ENCODE assay signal across 22 cellular contexts in the genomic region with DNA sequence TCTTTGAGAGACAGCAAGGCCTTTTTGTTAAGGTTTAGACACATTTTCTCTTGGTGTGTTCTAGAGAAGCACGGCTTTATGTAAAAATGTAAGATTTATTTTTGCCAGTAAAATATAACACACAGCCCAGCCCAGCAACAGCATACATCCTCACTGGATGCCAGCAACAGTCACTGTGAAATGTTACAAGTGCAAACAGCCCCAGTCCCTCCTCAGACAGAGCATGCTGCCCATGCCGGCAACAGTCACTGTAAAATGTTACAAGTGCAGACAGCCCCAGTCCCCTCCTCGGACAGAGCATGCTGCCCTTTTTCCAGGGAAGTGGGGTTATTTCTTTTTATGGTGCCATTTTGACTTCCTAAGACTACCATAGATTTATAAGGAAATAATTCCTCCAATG.
"Had no signal": no experiment of that assay in that cellular context is flagged by ENCODE, and none has a peak within 500 bp of the region (broad histone marks: within the 10 kb centered on the region; RNA-seq: fewer than 3 reads in every experiment).

No MANE protein-coding gene starts in this region.

- H3K27ac ChIP-seq: coronary artery, hepatocyte, thoracic aorta, upper lobe of right lung had no signal

- H3K36me3 ChIP-seq: gastroesophageal sphincter, thoracic aorta, upper lobe of right lung had no signal

- ATAC-seq: esophagus mucosa; gastroesophageal sphincter; naive thymus-derived CD8-positive, alpha-beta T cell; stimulated activated naive CD8-positive, alpha-beta T cell treated with anti-CD3 and anti-CD28 coated beads, Interleukin-15, amount 100 ng/mL, for 72 hours; upper lobe of right lung had no signal

- H2AFZ ChIP-seq: hepatocyte had no signal

- DNase-seq: activated CD4-positive, alpha-beta memory T cell treated with anti-CD3 and anti-CD28 coated beads, Interleukin-2, amount 10 ng/mL, durations not matched to agents 7 days and 5 days; activated CD4-positive, alpha-beta T cell treated with anti-CD3 and anti-CD28 coated beads for 48 hours; activated CD4-positive, CD25-positive, alpha-beta regulatory T cell; activated naive CD4-positive, alpha-beta T cell treated with anti-CD3 and anti-CD28 coated beads for 36 hours; activated T-cell treated with anti-CD3 and anti-CD28 coated beads, Interleukin-2, amount 50 U/mL, for 24 hours; aorta; effector CD4-positive, alpha-beta T cell; naive thymus-derived CD8-positive, alpha-beta T cell; occipital lobe; posterior cingulate gyrus; small intestine; stimulated activated CD4-positive, alpha-beta T cell treated with anti-CD3 and anti-CD28 coated beads, Interleukin-15, amount 100 ng/mL, for 24 hours; stimulated activated CD4-positive, alpha-beta T cell treated with anti-CD3 and anti-CD28 coated beads, Interleukin-2, amount 100 ng/mL, for 48 hours; stimulated activated naive CD8-positive, alpha-beta T cell treated with anti-CD3 and anti-CD28 coated beads, Interleukin-15, amount 100 ng/mL, for 72 hours; T-helper 1 cell; T1000; upper lobe of right lung had no signal

- H3K9me3 ChIP-seq: gastroesophageal sphincter, thoracic aorta, upper lobe of right lung had no signal

- H3K27me3 ChIP-seq: gastroesophageal sphincter, hepatocyte, upper lobe of right lung had no signal

- H3K4me2 ChIP-seq: hepatocyte had no signal

- H3K4me3 ChIP-seq: coronary artery, gastroesophageal sphincter, hepatocyte, thoracic aorta, upper lobe of right lung had no signal
